6 cellular contexts compared by ENCODE assay signal in genomic region chr10:126846469-126846868, GRCh38. TPM values are rescaled to one million over a fixed set of nuclear protein-coding genes. Genes with fewer than 3 reads are reported as not detected.
"Had no signal": no experiment of that assay in that cellular context is flagged by ENCODE, and none has a peak within 500 bp of the region (broad histone marks: within the 10 kb centered on the region; RNA-seq: fewer than 3 reads in every experiment).

No MANE protein-coding gene starts in this region.

- H3K9me3 ChIP-seq: HAP-1 had no signal

- H2AFZ ChIP-seq: GM23248 had no signal

- H3K9ac ChIP-seq: GM23248 had no signal

- H3K4me1 ChIP-seq: HAP-1 had no signal

- H3K27ac ChIP-seq: GM23248 had no signal

- DNase-seq: GM23248, GOT3, IMR-90, KG1 had no signal

- ATAC-seq: K562 had no signal

- H3K4me3 ChIP-seq: GM23248, HAP-1, K562 had no signal

- H3K36me3 ChIP-seq: HAP-1 had no signal

RNA-seq across cellular contexts. Expression of gene DOCK1, which starts 58.8 kb away (rescaled TPM):
- polyA plus RNA-seq: K562 had no signal
